ENCODE assay signal across 1 cellular context in the genomic region with DNA sequence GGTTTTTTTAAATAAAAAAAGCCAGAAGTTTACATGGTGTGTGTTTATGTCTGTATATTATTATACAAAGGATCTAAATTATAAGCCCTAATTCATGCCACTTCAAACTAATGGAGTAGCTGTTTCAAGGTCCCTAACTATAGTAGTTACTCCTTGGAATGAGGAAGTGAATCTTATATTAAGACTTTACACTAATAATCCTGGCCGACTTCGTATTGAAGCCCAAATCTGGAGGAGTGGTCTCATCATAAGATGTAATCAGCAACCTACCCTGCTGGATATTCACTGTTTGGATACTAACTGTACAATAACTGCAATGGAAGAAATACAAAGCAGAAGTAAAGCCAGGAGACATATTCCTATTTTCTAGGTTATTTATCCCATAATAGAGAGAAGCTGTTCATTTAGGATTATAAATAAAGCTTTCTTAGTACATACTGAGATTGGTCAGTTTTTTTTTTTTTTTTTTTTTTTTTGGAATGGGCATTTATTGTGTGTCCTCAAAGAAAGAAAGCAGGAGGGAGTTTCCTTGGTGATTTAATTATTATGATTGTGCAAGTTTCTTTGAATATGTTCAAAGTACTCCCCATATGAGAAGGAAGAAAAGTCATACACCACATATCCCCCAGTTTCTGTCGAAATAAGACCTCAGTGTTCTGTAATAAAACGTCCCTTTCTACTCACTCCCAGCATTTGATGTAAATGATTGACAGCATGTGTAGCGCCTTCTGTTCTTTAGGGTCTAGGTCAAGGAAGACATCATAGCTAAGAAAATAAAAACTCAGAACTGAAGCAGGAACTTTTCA.
TF ChIP-seq lines count a peak whose summit lies in the region.

No MANE protein-coding gene starts in this region.

TF ChIP-seq in GM12878, 131 proteins besides CTCF, POLR2A, EP300 and RAD21 (continued from another document):
- TF ChIP-seq ZBTB40 (IDR thresholded peaks at IDR 0.05; ENCODE audit: borderline replicate concordance): peak; percentile 36; the same call in 1 of the 2 replicates
- TF ChIP-seq SPI1 (IDR thresholded peaks at IDR 0.05; ENCODE audit: borderline replicate concordance, insufficient read depth, low read depth, low read length): 0 out of 2 replicates have a peak, but pooled peaks have one; percentile 44
- TF ChIP-seq MTA3 (IDR thresholded peaks at IDR 0.05; ENCODE audit: borderline replicate concordance, low read length): no peak
